In the genomic region with DNA sequence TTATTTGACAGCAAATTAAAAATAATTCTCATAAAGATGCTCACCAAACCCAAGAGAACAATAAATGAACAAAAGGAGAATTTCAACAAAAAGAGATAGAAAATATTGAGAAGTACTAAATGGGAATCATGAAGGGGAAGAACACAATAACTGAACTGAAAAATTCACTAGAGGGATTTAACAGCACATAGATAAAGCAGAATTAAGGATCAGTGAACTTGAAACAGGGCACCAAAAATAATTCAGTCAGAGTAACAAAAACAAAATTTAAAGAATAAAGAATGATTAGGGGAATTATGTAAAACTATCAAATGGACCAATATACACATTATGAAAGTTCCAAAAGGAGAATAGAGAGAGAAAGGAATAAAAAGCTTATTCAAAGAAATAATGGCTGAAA, we compare ENCODE assay signal across 33 cellular contexts. TPM values are rescaled to one million over a fixed set of nuclear protein-coding genes. Genes with fewer than 3 reads are reported as not detected.
"Had no signal": no experiment of that assay in that cellular context is flagged by ENCODE, and none has a peak within 500 bp of the region (broad histone marks: within the 10 kb centered on the region; RNA-seq: fewer than 3 reads in every experiment).

No MANE protein-coding gene starts in this region.

- ATAC-seq: stimulated activated effector memory CD8-positive, alpha-beta T cell treated with anti-CD3 and anti-CD28 coated beads, Interleukin-12 subunit alpha, Interleukin-12 subunit beta, amount 100 ng/mL, for 72 hours; stimulated activated memory B cell treated with anti-CD40 and anti-IgM and Interleukin-4, amounts not matched to agents 10 μg/mL and 1 μg/mL and 100 μg/mL, for 72 hours; stimulated activated naive B cell treated with anti-CD40 and anti-IgM and Interleukin-4, amounts not matched to agents 10 μg/mL and 1 μg/mL and 100 μg/mL, for 72 hours; stimulated activated naive CD8-positive, alpha-beta T cell treated with anti-CD3 and anti-CD28 coated beads, Interleukin-15, amount 100 ng/mL, for 72 hours; stimulated activated naive CD8-positive, alpha-beta T cell treated with anti-CD3 and anti-CD28 coated beads, Interleukin-15, Interleukin-2, amounts not matched to agents 100 U/mL and 50 U/mL, for 24 hours; upper lobe of right lung had no signal

- H3K27me3 ChIP-seq: suprapubic skin, testis, thyroid gland, tibial nerve, transverse colon, upper lobe of left lung, uterus, vagina had no signal

- H3K4me1 ChIP-seq: stomach, testis, thyroid gland, tibial nerve, transverse colon, upper lobe of left lung, upper lobe of right lung, uterus, vagina had no signal

- H3K4me3 Mint-ChIP-seq: stimulated activated effector memory CD8-positive, alpha-beta T cell treated with anti-CD3 and anti-CD28 coated beads, Interleukin-12 subunit alpha, Interleukin-12 subunit beta, amount 100 ng/mL, for 72 hours; stimulated activated memory B cell treated with anti-CD40 and anti-IgM and Interleukin-4, amounts not matched to agents 10 μg/mL and 1 μg/mL and 100 μg/mL, for 72 hours; stimulated activated naive B cell treated with anti-CD40 and anti-IgM and Interleukin-4, amounts not matched to agents 10 μg/mL and 1 μg/mL and 100 μg/mL, for 72 hours; stimulated activated naive CD8-positive, alpha-beta T cell treated with anti-CD3 and anti-CD28 coated beads, Interleukin-15, amount 100 ng/mL, for 72 hours; stimulated activated naive CD8-positive, alpha-beta T cell treated with anti-CD3 and anti-CD28 coated beads, Interleukin-15, Interleukin-2, amounts not matched to agents 100 ng/mL and 50 ng/mL, for 24 hours; type B pancreatic cell had no signal

- H3K4me1 Mint-ChIP-seq: stimulated activated memory B cell treated with anti-CD40 and anti-IgM and Interleukin-4, amounts not matched to agents 10 μg/mL and 1 μg/mL and 100 μg/mL, for 72 hours; stimulated activated naive B cell treated with anti-CD40 and anti-IgM and Interleukin-4, amounts not matched to agents 10 μg/mL and 1 μg/mL and 100 μg/mL, for 72 hours had no signal

- H3K36me3 ChIP-seq: stomach, suprapubic skin, thoracic aorta, thyroid gland, tibial artery, transverse colon, upper lobe of left lung, upper lobe of right lung, uterus, vagina had no signal

- H3K36me3 Mint-ChIP-seq: stimulated activated effector memory CD8-positive, alpha-beta T cell treated with anti-CD3 and anti-CD28 coated beads, Interleukin-12 subunit alpha, Interleukin-12 subunit beta, amount 100 ng/mL, for 72 hours; type B pancreatic cell had no signal

- H3K27ac Mint-ChIP-seq: stimulated activated effector memory CD8-positive, alpha-beta T cell treated with anti-CD3 and anti-CD28 coated beads, Interleukin-12 subunit alpha, Interleukin-12 subunit beta, amount 100 ng/mL, for 72 hours; stimulated activated memory B cell treated with anti-CD40 and anti-IgM and Interleukin-4, amounts not matched to agents 10 μg/mL and 1 μg/mL and 100 μg/mL, for 72 hours; stimulated activated naive B cell treated with anti-CD40 and anti-IgM and Interleukin-4, amounts not matched to agents 10 μg/mL and 1 μg/mL and 100 μg/mL, for 72 hours; stimulated activated naive CD8-positive, alpha-beta T cell treated with anti-CD3 and anti-CD28 coated beads, Interleukin-15, Interleukin-2, amounts not matched to agents 100 ng/mL and 50 ng/mL, for 24 hours; type B pancreatic cell had no signal

- H3K9me3 ChIP-seq: suprapubic skin, testis, thoracic aorta, thyroid gland, tibial artery, tibial nerve, upper lobe of left lung, upper lobe of right lung, uterus, vagina had no signal

- H3K4me3 ChIP-seq: stomach, suprapubic skin, testis, thoracic aorta, thyroid gland, tibial artery, tibial nerve, transverse colon, upper lobe of left lung, upper lobe of right lung, uterus, vagina had no signal

- DNase-seq: stimulated activated CD4-positive, alpha-beta T cell treated with anti-CD3 and anti-CD28 coated beads, Interleukin-2, amount 100 ng/mL, for 48 hours; stimulated activated CD4-positive, alpha-beta T cell treated with anti-CD3 and anti-CD28 coated beads, Interleukin-4, amount 100 ng/mL, for 1 hour; stimulated activated CD4-positive, alpha-beta T cell treated with anti-CD3 and anti-CD28 coated beads, Interleukin-4, amount 100 ng/mL, for 24 hours; stimulated activated CD4-positive, alpha-beta T cell treated with anti-CD3 and anti-CD28 coated beads, Interleukin-4, amount 100 ng/mL, for 4 hours; stimulated activated CD8-positive, alpha-beta memory T cell treated with anti-CD3 and anti-CD28 coated beads, Interleukin-4, amount 100 ng/mL, for 48 hours; stimulated activated naive B cell treated with anti-CD40 and anti-IgM and Interleukin-4, amounts not matched to agents 10 μg/mL and 1 μg/mL and 100 μg/mL, for 72 hours; stimulated activated naive CD4-positive, alpha-beta T cell; stimulated activated naive CD4-positive, alpha-beta T cell treated with Interleukin-2 at 50 U/mL for 16 hours; stimulated activated naive CD8-positive, alpha-beta T cell treated with anti-CD3 and anti-CD28 coated beads, Interleukin-15, amount 100 ng/mL, for 72 hours; stimulated activated naive CD8-positive, alpha-beta T cell treated with anti-CD3 and anti-CD28 coated beads, Interleukin-15, Interleukin-2, amounts not matched to agents 100 U/mL and 50 U/mL, for 24 hours; stomach; substantia nigra; testis; thyroid gland; tibial artery; transverse colon; trophoblast cell; upper lobe of left lung; upper lobe of right lung; uterus had no signal

- H3K27ac ChIP-seq: stomach, suprapubic skin, testis, thoracic aorta, thyroid gland, tibial artery, tibial nerve, transverse colon, upper lobe of left lung, upper lobe of right lung, uterus, vagina had no signal

RNA-seq across cellular contexts. Expression of a gene that starts 7.8 kb away (rescaled TPM):
- total RNA-seq: stomach, subcutaneous adipose tissue, suprapubic skin, temporal lobe, thoracic aorta, tibial nerve, transverse colon, upper lobe of left lung, upper lobe of right lung, ureter, urinary bladder, uterus, vagina had no signal
- polyA plus RNA-seq: stomach, thymus, urinary bladder had no signal
